In the genomic region with DNA sequence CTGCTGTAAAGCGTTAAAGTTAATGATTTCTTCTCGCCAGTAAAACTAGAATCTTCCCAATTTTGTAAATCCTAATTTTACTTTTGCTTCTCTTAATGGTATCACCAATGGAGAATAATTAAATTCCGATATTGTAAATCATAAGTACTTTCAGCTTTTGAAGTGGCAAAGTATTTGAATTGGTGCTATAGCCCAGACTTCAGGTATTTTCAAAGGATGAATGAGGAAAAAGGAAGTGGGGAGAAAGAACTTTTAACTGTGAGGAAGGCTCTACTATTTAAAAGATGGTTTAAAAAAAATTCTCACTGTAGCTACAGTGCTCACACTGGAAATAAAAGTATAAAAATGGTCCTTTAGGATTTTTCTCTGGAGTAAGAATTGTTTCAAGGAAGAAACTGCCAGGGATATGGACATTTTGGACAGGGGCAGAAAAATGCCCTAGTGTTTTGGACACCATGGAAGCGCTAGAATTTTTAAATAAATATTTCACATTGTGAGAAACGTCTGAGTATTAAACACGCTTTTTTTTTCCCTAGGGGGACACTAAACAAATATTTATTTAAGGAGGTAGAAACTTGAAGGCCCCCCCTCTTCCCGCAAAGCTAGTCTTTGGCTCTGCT, we compare ENCODE assay signal across 8 cellular contexts. TPM values are rescaled to one million over a fixed set of nuclear protein-coding genes. Genes with fewer than 3 reads are reported as not detected.
DNase-seq lines count a peak whose midpoint lies in the region; ATAC-seq and TF ChIP-seq lines count a peak whose summit lies in the region.

No MANE protein-coding gene starts in this region.

- H4K20me1 ChIP-seq in SK-N-SH (ENCODE audit: insufficient read depth), result peaks cover 28% of the 10 kb centered on the region

- no peak for ATAC-seq in SK-N-SH treated with all-trans-retinoic acid at 6 μM for 48 hours
- ATAC-seq in activated naive CD4-positive, alpha-beta T cell treated with anti-CD3 and anti-CD28 coated beads, Interleukin-2, amount 50 U/mL, for 72 hours, result no peak

- CTCF ChIA-PET in SK-N-SH (lab: Yijun Ruan, JAX), result interaction anchor here (1.0 to 4.1 kb wide), 3 partner anchors 116 to 234 kb away, joined by 3 to 19 read pairs (median 4); no protein-coding TSS in a partner anchor

- H3K36me3 ChIP-seq in SK-N-SH (replicated peaks in 1 of 2; ENCODE audit: control insufficient read depth in 1 of 2, insufficient read depth in 2 of 2, low read length in 1 of 2) (no peaks in the 10 kb centered on the region), stomach (no peaks in the 10 kb centered on the region)

- H3K4me2 ChIP-seq in SK-N-SH, result peak overlapping the region; percentile 82

- DNase-seq in SK-N-SH (no peak), immature natural killer cell (no peak), stomach (no peak), ecto neural progenitor cell (ENCODE audit: low spot score) (no peak), NCI-H510A treated with DMSO at 0.1 percent for 48 hours (lab: John Stamatoyannopoulos, UW) (no peak)
- no peak for DNase-seq in activated naive CD4-positive, alpha-beta T cell treated with anti-CD3 and anti-CD28 coated beads, Interleukin-2, amount 50 U/mL, for 72 hours (ENCODE audit: low spot score in 2 of 2)
- no peak for DNase-seq in NK-92 treated with Interleukin-12 subunit alpha and Interleukin-12 subunit beta, amount 100 ng/mL, for 24 hours (lab: John Stamatoyannopoulos, UW)

- H3F3A ChIP-seq in SK-N-SH (replicated peaks; ENCODE audit: insufficient read depth), result peaks cover 15% of the 10 kb centered on the region

- peak overlapping the region; percentile 92 to 95 for H3K27ac Mint-ChIP-seq in activated naive CD4-positive, alpha-beta T cell treated with anti-CD3 and anti-CD28 coated beads, Interleukin-2, amount 50 U/mL, for 72 hours
- peak overlapping the region; percentile 61 to 86 (median 78) for H3K27ac Mint-ChIP-seq in immature natural killer cell

- POLR2A ChIA-PET in SK-N-SH (lab: Yijun Ruan, JAX), result interaction anchor here (1.5 kb wide), 1 partner anchor 116 kb away, joined by 4 read pairs; no protein-coding TSS in a partner anchor

- no peaks in the 10 kb centered on the region for H3K9me2 ChIP-seq in SK-N-SH

- peak overlapping the region; percentile 81 to 88 (median 85) for H3K4me3 Mint-ChIP-seq in immature natural killer cell

- TF ChIP-seq RAD21 in SK-N-SH (IDR thresholded peaks at IDR 0.05; ENCODE audit: low read length), result no peak

- peaks cover 6 to 13% of the 10 kb centered on the region in 2 donors for H3K9me3 Mint-ChIP-seq in activated naive CD4-positive, alpha-beta T cell treated with anti-CD3 and anti-CD28 coated beads, Interleukin-2, amount 50 U/mL, for 72 hours
- no peaks in the 10 kb centered on the region for H3K9me3 Mint-ChIP-seq in immature natural killer cell

- peaks cover 3 to 10% (median 4%) of the 10 kb centered on the region in 3 donors for H3K27me3 Mint-ChIP-seq in immature natural killer cell (ENCODE audit: low read depth in 3 of 3)

- H3K27ac ChIP-seq in SK-N-SH (ENCODE audit: low read depth in 2 of 2, low read length in 1 of 2) (peak overlapping the region; percentile 94 to 99), stomach (peak overlapping the region; percentile 96 to 99 (median 97))

- intact Hi-C loops in stomach (cut with DNase I; ENCODE audit: low total_unique reads), result no loop called here

- peaks cover 24 to 30% of the 10 kb centered on the region in 2 donors for H3K4me1 Mint-ChIP-seq in immature natural killer cell

- peaks cover 41% of the 10 kb centered on the region for H3K79me2 ChIP-seq in SK-N-SH (ENCODE audit: insufficient read depth)

- TF ChIP-seq EP300 in SK-N-SH (IDR thresholded peaks at IDR 0.05; ENCODE audit: borderline replicate concordance in 1 of 2, low read depth in 1 of 2, low read length in 1 of 2) (no peak), stomach (IDR thresholded peaks at IDR 0.05) (no peak)

- peaks cover 6 to 25% of the 10 kb centered on the region in 2 donors for H3K36me3 Mint-ChIP-seq in activated naive CD4-positive, alpha-beta T cell treated with anti-CD3 and anti-CD28 coated beads, Interleukin-2, amount 50 U/mL, for 72 hours
- no peaks in the 10 kb centered on the region for H3K36me3 Mint-ChIP-seq in immature natural killer cell

- no peaks in the 10 kb centered on the region for H3K27me3 ChIP-seq in SK-N-SH (ENCODE audit: insufficient read depth)
- H3K27me3 ChIP-seq in stomach, result no peaks in the 10 kb centered on the region

- peak overlapping the region; percentile 81 to 89 for H3K4me3 ChIP-seq in SK-N-SH (ENCODE audit: low read depth in 2 of 2, low read length in 1 of 2)
- peak overlapping the region; percentile 76 to 96 (median 91) for H3K4me3 ChIP-seq in stomach

- 42% methylated on average over 7 of the region's 7 CpGs for WGBS in SK-N-SH (ENCODE audit: low lambda C conversion rate)
- WGBS in stomach, 5 donors, result 32 to 39% (median 36%) methylated on average over 7 of the region's 7 CpGs

- H3K9me3 ChIP-seq in SK-N-SH, result no peaks in the 10 kb centered on the region
- H3K9me3 ChIP-seq in stomach, result no peaks in the 10 kb centered on the region

- peaks cover 4 to 8% of the 10 kb centered on the region in 2 experiments; a peak in 2 of 4 replicates for H3K4me1 ChIP-seq in SK-N-SH (ENCODE audit: control insufficient read depth in 1 of 2, insufficient read depth in 2 of 2, low read depth in 1 of 2, low read length in 1 of 2)
- peaks cover 12 to 35% (median 24%) of the 10 kb centered on the region in 4 donors for H3K4me1 ChIP-seq in stomach

- H2AFZ ChIP-seq in SK-N-SH (ENCODE audit: low read depth), result peak overlapping the region; percentile 92

- peak overlapping the region; percentile 96 for H3K9ac ChIP-seq in SK-N-SH

- no peak for TF ChIP-seq CTCF in SK-N-SH (IDR thresholded peaks at IDR 0.05)
- no peak for TF ChIP-seq CTCF in stomach (IDR thresholded peaks at IDR 0.05)

- no peak for TF ChIP-seq POLR2A in stomach (IDR thresholded peaks at IDR 0.05)

TF ChIP-seq in SK-N-SH, 30 proteins besides CTCF, POLR2A, EP300 and RAD21 (continues in another document):
- TF ChIP-seq TEAD4 (IDR thresholded peaks at IDR 0.05; ENCODE audit: borderline replicate concordance, insufficient read depth), result no peak
- TF ChIP-seq, protein P1, sequence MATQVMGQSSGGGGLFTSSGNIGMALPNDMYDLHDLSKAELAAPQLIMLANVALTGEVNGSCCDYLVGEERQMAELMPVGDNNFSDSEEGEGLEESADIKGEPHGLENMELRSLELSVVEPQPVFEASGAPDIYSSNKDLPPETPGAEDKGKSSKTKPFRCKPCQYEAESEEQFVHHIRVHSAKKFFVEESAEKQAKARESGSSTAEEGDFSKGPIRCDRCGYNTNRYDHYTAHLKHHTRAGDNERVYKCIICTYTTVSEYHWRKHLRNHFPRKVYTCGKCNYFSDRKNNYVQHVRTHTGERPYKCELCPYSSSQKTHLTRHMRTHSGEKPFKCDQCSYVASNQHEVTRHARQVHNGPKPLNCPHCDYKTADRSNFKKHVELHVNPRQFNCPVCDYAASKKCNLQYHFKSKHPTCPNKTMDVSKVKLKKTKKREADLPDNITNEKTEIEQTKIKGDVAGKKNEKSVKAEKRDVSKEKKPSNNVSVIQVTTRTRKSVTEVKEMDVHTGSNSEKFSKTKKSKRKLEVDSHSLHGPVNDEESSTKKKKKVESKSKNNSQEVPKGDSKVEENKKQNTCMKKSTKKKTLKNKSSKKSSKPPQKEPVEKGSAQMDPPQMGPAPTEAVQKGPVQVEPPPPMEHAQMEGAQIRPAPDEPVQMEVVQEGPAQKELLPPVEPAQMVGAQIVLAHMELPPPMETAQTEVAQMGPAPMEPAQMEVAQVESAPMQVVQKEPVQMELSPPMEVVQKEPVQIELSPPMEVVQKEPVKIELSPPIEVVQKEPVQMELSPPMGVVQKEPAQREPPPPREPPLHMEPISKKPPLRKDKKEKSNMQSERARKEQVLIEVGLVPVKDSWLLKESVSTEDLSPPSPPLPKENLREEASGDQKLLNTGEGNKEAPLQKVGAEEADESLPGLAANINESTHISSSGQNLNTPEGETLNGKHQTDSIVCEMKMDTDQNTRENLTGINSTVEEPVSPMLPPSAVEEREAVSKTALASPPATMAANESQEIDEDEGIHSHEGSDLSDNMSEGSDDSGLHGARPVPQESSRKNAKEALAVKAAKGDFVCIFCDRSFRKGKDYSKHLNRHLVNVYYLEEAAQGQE (IDR thresholded peaks at IDR 0.05; ENCODE audit: low read depth, low read length), result no peak
- no peak for TF ChIP-seq TCF12 (IDR thresholded peaks at IDR 0.05)

TF ChIP-seq in SK-N-SH treated with all-trans-retinoic acid at 6 μM for 48 hours, 23 proteins besides CTCF, POLR2A, EP300 and RAD21 (continues in another document):
- TF ChIP-seq ZFP3 (CRISPR knock-in tag; IDR thresholded peaks at IDR 0.05), result no peak
- no peak for TF ChIP-seq ZFP30 (CRISPR knock-in tag; IDR thresholded peaks at IDR 0.05)
- TF ChIP-seq, protein P2, sequence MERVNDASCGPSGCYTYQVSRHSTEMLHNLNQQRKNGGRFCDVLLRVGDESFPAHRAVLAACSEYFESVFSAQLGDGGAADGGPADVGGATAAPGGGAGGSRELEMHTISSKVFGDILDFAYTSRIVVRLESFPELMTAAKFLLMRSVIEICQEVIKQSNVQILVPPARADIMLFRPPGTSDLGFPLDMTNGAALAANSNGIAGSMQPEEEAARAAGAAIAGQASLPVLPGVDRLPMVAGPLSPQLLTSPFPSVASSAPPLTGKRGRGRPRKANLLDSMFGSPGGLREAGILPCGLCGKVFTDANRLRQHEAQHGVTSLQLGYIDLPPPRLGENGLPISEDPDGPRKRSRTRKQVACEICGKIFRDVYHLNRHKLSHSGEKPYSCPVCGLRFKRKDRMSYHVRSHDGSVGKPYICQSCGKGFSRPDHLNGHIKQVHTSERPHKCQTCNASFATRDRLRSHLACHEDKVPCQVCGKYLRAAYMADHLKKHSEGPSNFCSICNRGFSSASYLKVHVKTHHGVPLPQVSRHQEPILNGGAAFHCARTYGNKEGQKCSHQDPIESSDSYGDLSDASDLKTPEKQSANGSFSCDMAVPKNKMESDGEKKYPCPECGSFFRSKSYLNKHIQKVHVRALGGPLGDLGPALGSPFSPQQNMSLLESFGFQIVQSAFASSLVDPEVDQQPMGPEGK (CRISPR knock-in tag; IDR thresholded peaks at IDR 0.05; ENCODE audit: borderline replicate concordance), result no peak
- no peak for TF ChIP-seq ZNF8 (CRISPR knock-in tag; IDR thresholded peaks at IDR 0.05)
- TF ChIP-seq SNAI2 (CRISPR knock-in tag; IDR thresholded peaks at IDR 0.05), result no peak
- TF ChIP-seq ZNF70 (CRISPR knock-in tag; IDR thresholded peaks at IDR 0.05), result no peak
- no peak for TF ChIP-seq OSR1 (CRISPR knock-in tag; IDR thresholded peaks at IDR 0.05)

RNA-seq across cellular contexts. Expression of a gene that starts 1.3 kb away (rescaled TPM):
- polyA plus RNA-seq in SK-N-SH (2012; rRNA removed) (24.4 and 29.5 TPM in 2 replicates), immature natural killer cell (1 to 10 TPM; 1.1 to 8.5 (median 3.8) TPM), stomach (10 to 100 TPM; 14.1 to 39.1 (median 24.0) TPM)
- 33.1 and 35.7 TPM in 2 replicates for polyA plus RNA-seq in SK-N-SH (2012; cell fraction: cytosol; rRNA removed)
- polyA plus RNA-seq in SK-N-SH (2012; cell fraction: nucleus; rRNA removed), result 10.1 and 20.2 TPM in 2 replicates
- 10 to 100 TPM; 88.0 to 98.2 TPM for total RNA-seq in activated naive CD4-positive, alpha-beta T cell treated with anti-CD3 and anti-CD28 coated beads, Interleukin-2, amount 50 U/mL, for 72 hours
- total RNA-seq in stomach, result 100 to 1,000 TPM in 2 of 5 donors, 10 to 100 TPM in 3; 15.6 to 119 (median 56.4) TPM
